28 cellular contexts compared by ENCODE assay signal in genomic region chr1:43492816-43493215, GRCh38. TPM values are rescaled to one million over a fixed set of nuclear protein-coding genes. Genes with fewer than 3 reads are reported as not detected.
DNase-seq lines count a peak whose midpoint lies in the region; ATAC-seq and TF ChIP-seq lines count a peak whose summit lies in the region.
"Had no signal": no experiment of that assay in that cellular context is flagged by ENCODE, and none has a peak within 500 bp of the region (broad histone marks: within the 10 kb centered on the region; RNA-seq: fewer than 3 reads in every experiment).

No MANE protein-coding gene starts in this region.

- no peaks in the 10 kb centered on the region for H3K36me3 ChIP-seq in adrenal gland (replicated peaks in 1 of 2)
- H3K36me3 ChIP-seq: brain microvascular endothelial cell, HAP-1, left ventricle myocardium inferior, neural progenitor cell, tibial nerve had no signal

- H3K27me3 Mint-ChIP-seq in neural crest cell (ENCODE audit: low read depth): peaks cover 3% of the 10 kb centered on the region

- peaks cover 7% of the 10 kb centered on the region for H3K36me3 Mint-ChIP-seq in neural crest cell (ENCODE audit: low read depth)

- DNase-seq in GM04504 (ENCODE audit: low read depth) (peak; percentile 31), RPMI7951 (ENCODE audit: low read depth) (peak; percentile 89), epithelial cell of esophagus (ENCODE audit: low read depth) (peak; percentile 64), neural crest cell (ENCODE audit: low read depth, low spot score) (no peak), DMS53 treated with DMSO at 0.1 percent for 48 hours (lab: John Stamatoyannopoulos, UW; ENCODE audit: unreplicated experiment) (no peak), cardiac septum (ENCODE audit: low spot score) (no peak), adrenal gland (no peak)
- DNase-seq: activated CD4-positive, alpha-beta T cell treated with anti-CD3 and anti-CD28 coated beads for 4 hours; activated CD8-positive, alpha-beta memory T cell treated with anti-CD3 and anti-CD28 coated beads, Interleukin-2, amount 10 ng/mL, durations not matched to agents 7 days and 5 days; activated naive CD8-positive, alpha-beta T cell treated with anti-CD3 and anti-CD28 coated beads, Interleukin-2, amount 10 ng/mL, durations not matched to agents 7 days and 5 days; brain microvascular endothelial cell; CD8-positive, alpha-beta memory T cell; DMS53; dorsolateral prefrontal cortex; head of caudate nucleus; left ventricle myocardium inferior; mucosa of descending colon; NCI-H1417 treated with DMSO at 0.1 percent for 48 hours; NCI-H524 treated with DMSO at 0.1 percent for 48 hours; SHP77; small intestine; stimulated activated CD4-positive, alpha-beta T cell treated with anti-CD3 and anti-CD28 coated beads, Interleukin-2, amount 100 ng/mL, for 48 hours had no signal

- no peak for ATAC-seq in HG02885 (IDR thresholded peaks at IDR 0.05; ENCODE audit: poor library complexity, unreplicated experiment)
- ATAC-seq: activated CD8-positive, alpha-beta memory T cell treated with anti-CD3 and anti-CD28 coated beads, Interleukin-2, amount 10 ng/mL, durations not matched to agents 7 days and 5 days; activated T-helper 17 cell treated with anti-CD3 and anti-CD28 coated beads, Interleukin-2, amount 50 U/mL, for 72 hours; mucosa of descending colon had no signal

- H3K4me1 Mint-ChIP-seq in neural crest cell: peaks cover 5% of the 10 kb centered on the region
- H3K4me1 Mint-ChIP-seq: activated CD8-positive, alpha-beta memory T cell treated with anti-CD3 and anti-CD28 coated beads, Interleukin-2, amount 10 ng/mL, durations not matched to agents 7 days and 5 days; activated naive CD8-positive, alpha-beta T cell treated with anti-CD3 and anti-CD28 coated beads, Interleukin-2, amount 10 ng/mL, durations not matched to agents 7 days and 5 days; activated T-helper 17 cell treated with anti-CD3 and anti-CD28 coated beads, Interleukin-2, amount 50 U/mL, for 72 hours; CD8-positive, alpha-beta memory T cell had no signal

- peaks cover 14% of the 10 kb centered on the region for H3K9me3 Mint-ChIP-seq in neural crest cell

- no peak for TF ChIP-seq CTCF in epithelial cell of esophagus (IDR thresholded peaks at IDR 0.05; ENCODE audit: insufficient read depth, low read depth, low read length, missing control alignments)
- no peak for TF ChIP-seq CTCF in neural crest cell (conservative IDR thresholded peaks at IDR 0.05)
- no peak for TF ChIP-seq CTCF in adrenal gland (IDR thresholded peaks at IDR 0.05)

- TF ChIP-seq POLR2A in adrenal gland (IDR thresholded peaks at IDR 0.05): no peak

- no peak overlapping the region for H3K4me3 ChIP-seq in epithelial cell of esophagus (ENCODE audit: low read length)
- H3K4me3 ChIP-seq in adrenal gland: no peak overlapping the region
- H3K4me3 ChIP-seq: dorsolateral prefrontal cortex, HAP-1, left ventricle myocardium inferior, mucosa of descending colon, neural progenitor cell, tibial nerve had no signal

- WGBS in adrenal gland, 4 donors: 57 to 75% (median 70%) methylated on average over 2 of the region's 2 CpGs

- H3K27ac ChIP-seq in adrenal gland: no peak overlapping the region
- H3K27ac ChIP-seq: brain microvascular endothelial cell, dorsolateral prefrontal cortex, left ventricle myocardium inferior, neural progenitor cell, tibial nerve had no signal

- no peaks in the 10 kb centered on the region for H3K4me1 ChIP-seq in adrenal gland (replicated peaks in 1 of 2)
- H3K4me1 ChIP-seq: HAP-1, left ventricle myocardium inferior had no signal

- H3K27ac Mint-ChIP-seq in neural crest cell (ENCODE audit: unreplicated experiment): peak overlapping the region; percentile 31
- H3K27ac Mint-ChIP-seq: activated CD8-positive, alpha-beta memory T cell treated with anti-CD3 and anti-CD28 coated beads, Interleukin-2, amount 10 ng/mL, durations not matched to agents 7 days and 5 days; activated naive CD8-positive, alpha-beta T cell treated with anti-CD3 and anti-CD28 coated beads, Interleukin-2, amount 10 ng/mL, durations not matched to agents 7 days and 5 days; activated T-helper 17 cell treated with anti-CD3 and anti-CD28 coated beads, Interleukin-2, amount 50 U/mL, for 72 hours; CD8-positive, alpha-beta memory T cell; neural progenitor cell; stimulated activated naive CD8-positive, alpha-beta T cell treated with anti-CD3 and anti-CD28 coated beads, Interleukin-15, Interleukin-2, amounts not matched to agents 100 ng/mL and 50 ng/mL, for 24 hours had no signal

- intact Hi-C loops in cardiac septum (cut with DNase I): no loop called here
- intact Hi-C loops in adrenal gland (cut with DNase I): no loop called here

- H3K9me3 ChIP-seq in adrenal gland (replicated peaks in 1 of 3): peaks cover 0 to 4% (median 3%) of the 10 kb centered on the region in 3 donors
- H3K9me3 ChIP-seq: HAP-1 had no signal

- no peak overlapping the region for H3K4me3 Mint-ChIP-seq in neural crest cell
- H3K4me3 Mint-ChIP-seq: activated CD8-positive, alpha-beta memory T cell treated with anti-CD3 and anti-CD28 coated beads, Interleukin-2, amount 10 ng/mL, durations not matched to agents 7 days and 5 days; activated naive CD8-positive, alpha-beta T cell treated with anti-CD3 and anti-CD28 coated beads, Interleukin-2, amount 10 ng/mL, durations not matched to agents 7 days and 5 days; activated T-helper 17 cell treated with anti-CD3 and anti-CD28 coated beads, Interleukin-2, amount 50 U/mL, for 72 hours; CD8-positive, alpha-beta memory T cell; neural progenitor cell; stimulated activated naive CD8-positive, alpha-beta T cell treated with anti-CD3 and anti-CD28 coated beads, Interleukin-15, Interleukin-2, amounts not matched to agents 100 ng/mL and 50 ng/mL, for 24 hours had no signal

- no peaks in the 10 kb centered on the region for H3K27me3 ChIP-seq in adrenal gland
- H3K27me3 ChIP-seq: brain microvascular endothelial cell, dorsolateral prefrontal cortex, neural progenitor cell, tibial nerve had no signal

RNA-seq across cellular contexts. Expression of gene PTPRF, which starts 37.9 kb away (rescaled TPM):
- total RNA-seq in RPMI7951 (2014; rRNA removed; shearing (Covaris generic)): 34.5 and 39.7 TPM in 2 replicates
- total RNA-seq in neural crest cell (119 and 125 TPM in 2 replicates), cardiac septum (9.1 TPM), adrenal gland (10 to 100 TPM; 15.0 to 92.0 (median 43.0) TPM)
- 10 to 100 TPM; 10.5 to 21.0 (median 19.9) TPM for polyA plus RNA-seq in adrenal gland
- polyA plus RNA-seq: CD8-positive, alpha-beta memory T cell had no signal

RNA-seq across cellular contexts. Expression of gene HYI, which starts 39.1 kb away (rescaled TPM):
- 115 and 132 TPM in 2 replicates for total RNA-seq in RPMI7951 (2014; rRNA removed; shearing (Covaris generic))
- total RNA-seq in neural crest cell: 42.9 and 46.6 TPM in 2 replicates
- 26.3 TPM for total RNA-seq in cardiac septum
- 10 to 100 TPM; 40.6 to 66.5 (median 51.9) TPM for total RNA-seq in adrenal gland
- 100 to 1,000 TPM in 2 of 3 donors, 10 to 100 TPM in 1; 24.7 to 209 (median 138) TPM for polyA plus RNA-seq in adrenal gland

Comparison
In these comparisons a context has a peak if more than half of its experiments do, and no peak if none do; other contexts are left out.
1. DNase-seq: peak in GM04504 (single experiment), RPMI7951 (single experiment) and epithelial cell of esophagus (single experiment); none in neural crest cell (single experiment), DMS53 treated with DMSO at 0.1 percent for 48 hours (single experiment), cardiac septum (single experiment) and adrenal gland (0 of 7).